Comparison of ENCODE assay signal across 16 cellular contexts in genomic region chr7:76051840-76052239, GRCh38. TPM values are rescaled to one million over a fixed set of nuclear protein-coding genes. Genes with fewer than 3 reads are reported as not detected.
DNase-seq lines count a peak whose midpoint lies in the region; ATAC-seq and TF ChIP-seq lines count a peak whose summit lies in the region.
"Had no signal": no experiment of that assay in that cellular context is flagged by ENCODE, and none has a peak within 500 bp of the region (broad histone marks: within the 10 kb centered on the region; RNA-seq: fewer than 3 reads in every experiment).

No MANE protein-coding gene starts in this region.

- H4K20me1 ChIP-seq in IMR-90 (ENCODE audit: insufficient read depth, low read length): peaks cover 64% of the 10 kb centered on the region

- no peaks in the 10 kb centered on the region for H3K27me3 Mint-ChIP-seq in CD4-positive, alpha-beta T cell
- H3K27me3 Mint-ChIP-seq in activated T-helper 1 cell treated with anti-CD3 and anti-CD28 coated beads, Interleukin-12 subunit alpha, Interleukin-12 subunit beta, Interleukin-2, Interleukin-4 antibody, amounts not matched to agents 30 ng/mL and 10 ng/mL and 1 ng/mL, durations not matched to agents 14 hours and 24 hours and 36 hours (ENCODE audit: insufficient read depth): no peaks in the 10 kb centered on the region
- no peaks in the 10 kb centered on the region for H3K27me3 Mint-ChIP-seq in naive thymus-derived CD4-positive, alpha-beta T cell

- no peak overlapping the region for H3K14ac ChIP-seq in IMR-90 (replicated peaks; ENCODE audit: low read depth, low read length)

- H2AK9ac ChIP-seq in IMR-90 (replicated peaks; ENCODE audit: low read depth, low read length, poor library complexity): no peak overlapping the region

- H3K56ac ChIP-seq in IMR-90 (ENCODE audit: extremely low read depth, insufficient read depth, low read length): no peak overlapping the region

- no peaks in the 10 kb centered on the region for H3K27me3 ChIP-seq in CD4-positive, alpha-beta T cell (ENCODE audit: control insufficient read depth, insufficient read depth, low read length)
- H3K27me3 ChIP-seq in IMR-90 (ENCODE audit: control insufficient read depth, insufficient read depth, low read length): no peaks in the 10 kb centered on the region
- H3K27me3 ChIP-seq in naive thymus-derived CD4-positive, alpha-beta T cell (ENCODE audit: control insufficient read depth in 2 of 2, insufficient read depth in 2 of 2, low read length in 2 of 2): no peaks in the 10 kb centered on the region
- H3K27me3 ChIP-seq: colonic mucosa had no signal

- H3K36me3 Mint-ChIP-seq in CD4-positive, alpha-beta T cell (ENCODE audit: low read depth): peaks cover 51% of the 10 kb centered on the region
- H3K36me3 Mint-ChIP-seq in activated T-helper 1 cell treated with anti-CD3 and anti-CD28 coated beads, Interleukin-12 subunit alpha, Interleukin-12 subunit beta, Interleukin-2, Interleukin-4 antibody, amounts not matched to agents 30 ng/mL and 10 ng/mL and 1 ng/mL, durations not matched to agents 14 hours and 24 hours and 36 hours (ENCODE audit: low read depth): peaks cover 30% of the 10 kb centered on the region
- peaks cover 7 to 27% (median 16%) of the 10 kb centered on the region in 5 donors for H3K36me3 Mint-ChIP-seq in naive thymus-derived CD4-positive, alpha-beta T cell

- in situ Hi-C loops in IMR-90 (cut with MboI; ENCODE audit: low sequenced_read_pairs): no loop called here

- H2BK15ac ChIP-seq in IMR-90 (ENCODE audit: low read depth, low read length): no peak overlapping the region

- no peak overlapping the region for H4K91ac ChIP-seq in IMR-90 (ENCODE audit: insufficient read depth, low read depth, low read length)

- H3K4me3 Mint-ChIP-seq in CD4-positive, alpha-beta T cell: peak overlapping the region; percentile 52
- peak overlapping the region; percentile 56 for H3K4me3 Mint-ChIP-seq in activated T-helper 1 cell treated with anti-CD3 and anti-CD28 coated beads, Interleukin-12 subunit alpha, Interleukin-12 subunit beta, Interleukin-2, Interleukin-4 antibody, amounts not matched to agents 30 ng/mL and 10 ng/mL and 1 ng/mL, durations not matched to agents 14 hours and 24 hours and 36 hours
- peak overlapping the region in 4 of 10 donors; percentile 8 to 61 (median 16) for H3K4me3 Mint-ChIP-seq in naive thymus-derived CD4-positive, alpha-beta T cell

- peaks cover 34 to 91% of the 10 kb centered on the region in 2 experiments for H3K79me1 ChIP-seq in IMR-90 (ENCODE audit: low read depth in 1 of 2, low read length in 2 of 2)

- H3K4me1 Mint-ChIP-seq in CD4-positive, alpha-beta T cell (ENCODE audit: low read depth): peaks cover 42% of the 10 kb centered on the region
- peaks cover 32% of the 10 kb centered on the region for H3K4me1 Mint-ChIP-seq in activated T-helper 1 cell treated with anti-CD3 and anti-CD28 coated beads, Interleukin-12 subunit alpha, Interleukin-12 subunit beta, Interleukin-2, Interleukin-4 antibody, amounts not matched to agents 30 ng/mL and 10 ng/mL and 1 ng/mL, durations not matched to agents 14 hours and 24 hours and 36 hours (ENCODE audit: low read depth)
- H3K4me1 Mint-ChIP-seq in naive thymus-derived CD4-positive, alpha-beta T cell: peaks cover 26 to 42% (median 36%) of the 10 kb centered on the region in 7 donors

- dilution Hi-C loops in IMR-90 (cut with HindIII; ENCODE audit: low sequenced_read_pairs, unreplicated experiment): no loop called here

- peak overlapping the region; percentile 74 for H3K27ac Mint-ChIP-seq in CD4-positive, alpha-beta T cell
- H3K27ac Mint-ChIP-seq in activated T-helper 1 cell treated with anti-CD3 and anti-CD28 coated beads, Interleukin-12 subunit alpha, Interleukin-12 subunit beta, Interleukin-2, Interleukin-4 antibody, amounts not matched to agents 30 ng/mL and 10 ng/mL and 1 ng/mL, durations not matched to agents 14 hours and 24 hours and 36 hours: peak overlapping the region; percentile 86
- peak overlapping the region in 8 of 9 donors; percentile 10 to 90 (median 67) for H3K27ac Mint-ChIP-seq in naive thymus-derived CD4-positive, alpha-beta T cell

- no peak overlapping the region for H3K4ac ChIP-seq in IMR-90 (ENCODE audit: low read depth, low read length)

- peak; percentile 40 for ATAC-seq in CD4-positive, alpha-beta T cell (ENCODE audit: poor library complexity)
- no peak for ATAC-seq in IMR-90 (ENCODE audit: low read depth)
- ATAC-seq in naive thymus-derived CD4-positive, alpha-beta T cell: no peak
- ATAC-seq: lower lobe of right lung had no signal

- no peak overlapping the region for H2AFZ ChIP-seq in IMR-90 (replicated peaks; ENCODE audit: low read length, poor library complexity)

- CTCF ChIA-PET in CD4-positive, alpha-beta T cell (lab: Charles Lee): no interaction called here
- CTCF ChIA-PET in IMR-90 (lab: Yijun Ruan, JAX): interaction anchor here (1.0 kb wide), 1 partner anchor 9 kb away, joined by 3 read pairs; no protein-coding TSS in a partner anchor
- CTCF ChIA-PET in naive thymus-derived CD4-positive, alpha-beta T cell (lab: Charles Lee): no interaction called here

- TF ChIP-seq CTCF in CD4-positive, alpha-beta T cell (IDR thresholded peaks at IDR 0.05): no peak
- no peak for TF ChIP-seq CTCF in IMR-90 (conservative IDR thresholded peaks at IDR 0.05; ENCODE audit: low read depth, low read length)

- no peak overlapping the region for H3K18ac ChIP-seq in IMR-90 (ENCODE audit: low read depth, low read length)

- H2BK5ac ChIP-seq in IMR-90 (ENCODE audit: low read depth, low read length, poor library complexity, severe bottlenecking): no peak overlapping the region

- no TSS peak for BruUV-seq in IMR-90 (replicated peaks; lab: Mats Ljungman, UMichigan)

- TF ChIP-seq RAD21 in IMR-90 (IDR thresholded peaks at IDR 0.05; ENCODE audit: low read length): no peak

- no peaks in the 10 kb centered on the region for H3K9me3 Mint-ChIP-seq in CD4-positive, alpha-beta T cell
- H3K9me3 Mint-ChIP-seq in activated T-helper 1 cell treated with anti-CD3 and anti-CD28 coated beads, Interleukin-12 subunit alpha, Interleukin-12 subunit beta, Interleukin-2, Interleukin-4 antibody, amounts not matched to agents 30 ng/mL and 10 ng/mL and 1 ng/mL, durations not matched to agents 14 hours and 24 hours and 36 hours: no peaks in the 10 kb centered on the region
- no peaks in the 10 kb centered on the region for H3K9me3 Mint-ChIP-seq in naive thymus-derived CD4-positive, alpha-beta T cell

- intact Hi-C loops in CD4-positive, alpha-beta T cell (cut with DNase I, micrococcal nuclease): no loop called here
- intact Hi-C loops in IMR-90 (cut with micrococcal nuclease): loop anchor here (5.0 kb wide), 1 partner anchor 80 kb away; no protein-coding TSS in a partner anchor
- intact Hi-C loops in activated T-helper 1 cell treated with anti-CD3 and anti-CD28 coated beads, Interleukin-12 subunit alpha, Interleukin-12 subunit beta, Interleukin-2, Interleukin-4 antibody, amounts not matched to agents 30 ng/mL and 10 ng/mL and 1 ng/mL, durations not matched to agents 14 hours and 24 hours and 36 hours (cut with micrococcal nuclease): no loop called here
- intact Hi-C loops in naive thymus-derived CD4-positive, alpha-beta T cell (cut with micrococcal nuclease): no loop called here

- H4K5ac ChIP-seq in IMR-90 (ENCODE audit: low read depth, low read length): no peak overlapping the region

- WGBS in IMR-90 (ENCODE audit: extremely low coverage in 2 of 2, insufficient read length in 1 of 2), 2 experiments: no CpG with 5 or more reads among the region's 4 CpGs

- H3K4me3 ChIP-seq in IMR-90 (ENCODE audit: insufficient read depth, low read depth, low read length): no peak overlapping the region
- no peak overlapping the region for H3K4me3 ChIP-seq in naive thymus-derived CD4-positive, alpha-beta T cell (ENCODE audit: low read length)
- H3K4me3 ChIP-seq: colonic mucosa, lower lobe of right lung, smooth muscle cell had no signal

- DNase-seq in CD4-positive, alpha-beta T cell: no peak
- DNase-seq in IMR-90 (peak; percentile 36), retina (no peak), amniotic stem cell (lab: John Stamatoyannopoulos, UW) (no peak)
- DNase-seq in activated T-helper 1 cell treated with anti-CD3 and anti-CD28 coated beads, Interleukin-12 subunit alpha, Interleukin-12 subunit beta, Interleukin-2, Interleukin-4 antibody, amounts not matched to agents 30 ng/mL and 10 ng/mL and 1 ng/mL, durations not matched to agents 14 hours and 24 hours and 36 hours (ENCODE audit: low spot score): peak; percentile 24
- DNase-seq in naive thymus-derived CD4-positive, alpha-beta T cell: peak in 4 of 9 donors; percentile 14 to 23 (median 20)
- no peak for DNase-seq in activated CD4-positive, CD25-positive, alpha-beta regulatory T cell (lab: John Stamatoyannopoulos, UW)
- DNase-seq: activated CD4-positive, alpha-beta T cell treated with anti-CD3 and anti-CD28 coated beads, Interleukin-2, amount 50 U/mL, for 1 hour; activated gamma-delta T cell; AML-193; colonic mucosa; lower lobe of right lung; NCI-H2029 treated with DMSO at 0.1 percent for 48 hours; NCI-H524 treated with DMSO at 0.1 percent for 48 hours; T1000 had no signal

- H3K27ac ChIP-seq in CD4-positive, alpha-beta T cell (ENCODE audit: low read depth, low read length): no peak overlapping the region
- H3K27ac ChIP-seq in IMR-90 (ENCODE audit: insufficient read depth, low read length): no peak overlapping the region
- no peak overlapping the region for H3K27ac ChIP-seq in naive thymus-derived CD4-positive, alpha-beta T cell (ENCODE audit: low read depth, low read length)
- H3K27ac ChIP-seq: colonic mucosa, lower lobe of right lung had no signal

- TF ChIP-seq POLR2A in IMR-90 (IDR thresholded peaks at IDR 0.05; ENCODE audit: low read depth, low read length): no peak

- POLR2A ChIA-PET in CD4-positive, alpha-beta T cell (lab: Charles Lee): no interaction called here
- POLR2A ChIA-PET in IMR-90 (lab: Charles Lee; ENCODE audit: unreplicated experiment): interaction anchor here (0.6 kb wide), 1 partner anchor 313 kb away, joined by 7 read pairs; no protein-coding TSS in a partner anchor
- POLR2A ChIA-PET in naive thymus-derived CD4-positive, alpha-beta T cell (lab: Charles Lee): no interaction called here

- H3K36me3 ChIP-seq in IMR-90 (ENCODE audit: control insufficient read depth, insufficient read depth, low read length): peaks cover 10% of the 10 kb centered on the region
- peaks cover 0 to 35% (median 0%) of the 10 kb centered on the region in 3 experiments for H3K36me3 ChIP-seq in naive thymus-derived CD4-positive, alpha-beta T cell (ENCODE audit: control insufficient read depth in 2 of 3, insufficient read depth in 3 of 3, low read length in 3 of 3)
- H3K36me3 ChIP-seq: colonic mucosa had no signal

- no peak overlapping the region for H3K23ac ChIP-seq in IMR-90 (ENCODE audit: low read depth, low read length)

- H4K8ac ChIP-seq in IMR-90 (ENCODE audit: low read depth in 2 of 2, low read length in 2 of 2): no peak overlapping the region

- peaks cover 28% of the 10 kb centered on the region for H3K9me1 ChIP-seq in IMR-90 (ENCODE audit: insufficient read depth, low read length)

- H2AK5ac ChIP-seq in IMR-90 (ENCODE audit: low read depth, low read length): no peak overlapping the region

- no peak overlapping the region for H3K4me2 ChIP-seq in IMR-90 (ENCODE audit: low read depth, low read length)
- H3K4me2 ChIP-seq: smooth muscle cell had no signal

- H2BK20ac ChIP-seq in IMR-90 (ENCODE audit: low read depth, low read length): no peak overlapping the region

- H3K4me1 ChIP-seq in IMR-90 (ENCODE audit: control insufficient read depth, insufficient read depth, low read length): peaks cover 17% of the 10 kb centered on the region
- peaks cover 0 to 14% of the 10 kb centered on the region in 2 donors for H3K4me1 ChIP-seq in naive thymus-derived CD4-positive, alpha-beta T cell (ENCODE audit: control insufficient read depth in 2 of 2, insufficient read depth in 2 of 2, low read length in 2 of 2)
- H3K4me1 ChIP-seq: colonic mucosa had no signal

- H3K9ac ChIP-seq in IMR-90 (ENCODE audit: low read depth, low read length): no peak overlapping the region

- H3K9me3 ChIP-seq in CD4-positive, alpha-beta T cell (ENCODE audit: control insufficient read depth, low read length): no peaks in the 10 kb centered on the region
- H3K9me3 ChIP-seq in IMR-90 (ENCODE audit: control insufficient read depth, insufficient read depth, low read length): no peaks in the 10 kb centered on the region
- H3K9me3 ChIP-seq in naive thymus-derived CD4-positive, alpha-beta T cell (ENCODE audit: control insufficient read depth in 2 of 3, low read length in 3 of 3): no peaks in the 10 kb centered on the region
- H3K9me3 ChIP-seq: colonic mucosa, lower lobe of right lung had no signal

- H2BK120ac ChIP-seq in IMR-90 (ENCODE audit: low read depth, low read length): no peak overlapping the region

RNA-seq across cellular contexts. Expression of gene MDH2, which starts 3.9 kb away (rescaled TPM):
- total RNA-seq in CD4-positive, alpha-beta T cell: 10 to 100 TPM; 66.4 to 68.3 TPM
- 55.4 and 56.1 TPM in 2 replicates for total RNA-seq in IMR-90 (2012; rRNA removed)
- 206 and 232 TPM in 2 replicates for polyA plus RNA-seq in IMR-90 (2012; rRNA removed)
- 161 and 191 TPM in 2 replicates for polyA plus RNA-seq in IMR-90 (2012; cell fraction: cytosol; rRNA removed)
- polyA plus RNA-seq in IMR-90 (2012; cell fraction: nucleus; rRNA removed; ENCODE audit: low replicate concordance): 83.5 and 115 TPM in 2 replicates
- 249 and 292 TPM in 2 replicates for total RNA-seq in activated T-helper 1 cell treated with anti-CD3 and anti-CD28 coated beads, Interleukin-12 subunit alpha, Interleukin-12 subunit beta, Interleukin-2, Interleukin-4 antibody, amounts not matched to agents 30 ng/mL and 10 ng/mL and 1 ng/mL, durations not matched to agents 14 hours and 24 hours and 36 hours
- total RNA-seq in naive thymus-derived CD4-positive, alpha-beta T cell: 100 to 1,000 TPM in 1 of 5 experiments, 10 to 100 TPM in 4; 71.7 to 172 (median 74.6) TPM
- 100 to 1,000 TPM; 134 TPM for polyA plus RNA-seq in naive thymus-derived CD4-positive, alpha-beta T cell

RNA-seq across cellular contexts. Expression of gene STYXL1, which starts 4.0 kb away (rescaled TPM):
- 1 to 10 TPM; 8.4 to 8.5 TPM for total RNA-seq in CD4-positive, alpha-beta T cell
- total RNA-seq in IMR-90 (2012; rRNA removed): 70.0 and 73.8 TPM in 2 replicates
- 53.9 and 66.1 TPM in 2 replicates for polyA plus RNA-seq in IMR-90 (2012; rRNA removed)
- polyA plus RNA-seq in IMR-90 (2012; cell fraction: cytosol; rRNA removed): 40.2 and 55.4 TPM in 2 replicates
- polyA plus RNA-seq in IMR-90 (2012; cell fraction: nucleus; rRNA removed; ENCODE audit: low replicate concordance): 23.0 and 50.8 TPM in 2 replicates
- 35.3 and 38.7 TPM in 2 replicates for total RNA-seq in activated T-helper 1 cell treated with anti-CD3 and anti-CD28 coated beads, Interleukin-12 subunit alpha, Interleukin-12 subunit beta, Interleukin-2, Interleukin-4 antibody, amounts not matched to agents 30 ng/mL and 10 ng/mL and 1 ng/mL, durations not matched to agents 14 hours and 24 hours and 36 hours
- 10 to 100 TPM; 11.3 to 31.7 (median 20.0) TPM for total RNA-seq in naive thymus-derived CD4-positive, alpha-beta T cell
- polyA plus RNA-seq in naive thymus-derived CD4-positive, alpha-beta T cell: 10 to 100 TPM; 36.7 to 45.5 TPM

RNA-seq across cellular contexts. Expression of gene TMEM120A, which starts 57.4 kb away (rescaled TPM):
- 10 to 100 TPM in 1 of 2 experiments, 1 to 10 TPM in 1; 10.0 to 10.8 TPM for total RNA-seq in CD4-positive, alpha-beta T cell
- 23.1 and 32.1 TPM in 2 replicates for total RNA-seq in IMR-90 (2012; rRNA removed)
- 33.8 and 39.3 TPM in 2 replicates for polyA plus RNA-seq in IMR-90 (2012; rRNA removed)
- 13.7 and 39.5 TPM in 2 replicates for polyA plus RNA-seq in IMR-90 (2012; cell fraction: cytosol; rRNA removed)
- 76.5 and 138 TPM in 2 replicates for polyA plus RNA-seq in IMR-90 (2012; cell fraction: nucleus; rRNA removed; ENCODE audit: low replicate concordance)
- 44.3 and 49.9 TPM in 2 replicates for total RNA-seq in activated T-helper 1 cell treated with anti-CD3 and anti-CD28 coated beads, Interleukin-12 subunit alpha, Interleukin-12 subunit beta, Interleukin-2, Interleukin-4 antibody, amounts not matched to agents 30 ng/mL and 10 ng/mL and 1 ng/mL, durations not matched to agents 14 hours and 24 hours and 36 hours
- 10 to 100 TPM; 19.1 to 38.6 (median 35.6) TPM for total RNA-seq in naive thymus-derived CD4-positive, alpha-beta T cell
- polyA plus RNA-seq in naive thymus-derived CD4-positive, alpha-beta T cell: 10 to 100 TPM; 23.2 to 25.2 TPM

Comparison
In these comparisons a context has a peak if more than half of its experiments do, and no peak if none do; other contexts are left out.
1. DNase-seq: peak in IMR-90 (single experiment) and activated T-helper 1 cell treated with anti-CD3 and anti-CD28 coated beads, Interleukin-12 subunit alpha, Interleukin-12 subunit beta, Interleukin-2, Interleukin-4 antibody, amounts not matched to agents 30 ng/mL and 10 ng/mL and 1 ng/mL, durations not matched to agents 14 hours and 24 hours and 36 hours (single experiment); none in CD4-positive, alpha-beta T cell (0 of 10), retina (single experiment), amniotic stem cell (single experiment) and activated CD4-positive, CD25-positive, alpha-beta regulatory T cell (0 of 4).
2. Peak in every context shown above with its lines, with median percentiles within 50 percentile points of each other: H3K27ac Mint-ChIP-seq.